In the genomic region with DNA sequence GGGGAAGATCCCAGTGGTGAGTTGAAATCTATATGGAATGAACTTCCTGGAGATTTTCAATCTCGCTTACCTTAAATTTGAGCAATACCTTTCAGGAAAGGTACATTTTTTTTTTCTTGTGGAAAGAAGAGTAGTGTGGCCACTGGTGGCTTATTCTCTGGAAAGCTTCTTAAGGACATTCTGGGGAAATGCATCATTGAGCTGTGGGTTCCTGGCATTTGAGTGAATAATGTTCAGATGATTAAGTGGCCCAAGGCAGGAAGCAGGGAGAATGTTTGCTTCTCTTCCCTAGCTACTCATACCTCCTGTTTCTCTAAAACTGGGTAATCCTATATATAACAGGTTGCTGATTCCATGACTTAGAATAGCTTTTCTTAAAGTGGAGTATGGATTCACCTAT, we compare ENCODE assay signal across 14 cellular contexts. TPM values are rescaled to one million over a fixed set of nuclear protein-coding genes. Genes with fewer than 3 reads are reported as not detected.
A peak's percentile ranks its signal among the peaks of the same experiment; 100 is the strongest.
DNase-seq lines count a peak whose midpoint lies in the region; ATAC-seq and TF ChIP-seq lines count a peak whose summit lies in the region.
"Had no signal": no experiment of that assay in that cellular context is flagged by ENCODE, and none has a peak within 500 bp of the region (broad histone marks: within the 10 kb centered on the region; RNA-seq: fewer than 3 reads in every experiment).

No MANE protein-coding gene starts in this region.

- H3K36me3 ChIP-seq in kidney epithelial cell (ENCODE audit: control insufficient read depth, insufficient read depth, low read length), result no peaks in the 10 kb centered on the region
- H3K36me3 ChIP-seq in spleen, result no peaks in the 10 kb centered on the region
- no peaks in the 10 kb centered on the region for H3K36me3 ChIP-seq in heart left ventricle
- H3K36me3 ChIP-seq in testis (ENCODE audit: low read depth, missing control alignments), result no peaks in the 10 kb centered on the region
- H3K36me3 ChIP-seq: BE2C had no signal

- CTCF ChIA-PET in AG04450 (lab: Charles Lee), result interaction anchor here (1.1 to 1.5 kb wide), 2 partner anchors 17 to 160 kb away, joined by 5 read pairs; no protein-coding TSS in a partner anchor

- H3K27me3 ChIP-seq in AG04450 (ENCODE audit: control insufficient read depth, insufficient read depth, low read length) (no peaks in the 10 kb centered on the region), kidney epithelial cell (ENCODE audit: control insufficient read depth, insufficient read depth, low read length) (no peaks in the 10 kb centered on the region), spleen (replicated peaks in 1 of 7) (no peaks in the 10 kb centered on the region), heart left ventricle (no peaks in the 10 kb centered on the region), testis (no peaks in the 10 kb centered on the region)
- H3K27me3 ChIP-seq: BE2C, body of pancreas had no signal

- ATAC-seq in heart left ventricle, result no peak
- ATAC-seq: body of pancreas; natural killer cell treated with Interleukin-12 subunit alpha and Interleukin-12 subunit beta and Interleukin-15 and Interleukin-18, amount 100 ng/mL, for 72 hours had no signal

- intact Hi-C loops in spleen (cut with DNase I; ENCODE audit: low total_unique reads) (no loop called here), heart left ventricle (cut with DNase I) (no loop called here), testis (cut with DNase I; ENCODE audit: low total_unique reads) (no loop called here)

- H3K4me1 ChIP-seq in spleen (peaks cover 0 to 61% (median 27%) of the 10 kb centered on the region in 6 donors), heart left ventricle (peaks cover 0 to 34% (median 7%) of the 10 kb centered on the region in 12 donors), testis (no peaks in the 10 kb centered on the region)
- H3K4me1 ChIP-seq: BE2C had no signal

- POLR2A ChIA-PET in AG04450 (lab: Yijun Ruan, JAX), result no interaction called here

- H3K4me3 ChIP-seq in AG04450 (ENCODE audit: low read depth, low read length) (no peak overlapping the region), kidney epithelial cell (ENCODE audit: low read depth, low read length) (no peak overlapping the region), spleen (no peak overlapping the region), heart left ventricle (no peak overlapping the region), testis (no peak overlapping the region)
- H3K4me3 ChIP-seq: body of pancreas had no signal

- TF ChIP-seq CTCF in AG04450 (IDR thresholded peaks at IDR 0.05; ENCODE audit: low read depth, low read length) (no peak), kidney epithelial cell (IDR thresholded peaks at IDR 0.05; ENCODE audit: insufficient read depth, low read length, poor library complexity, severe bottlenecking) (no peak), spleen (IDR thresholded peaks at IDR 0.05 in 8 of 11, conservative IDR thresholded peaks at IDR 0.05 in 3 of 11) (no peak), heart left ventricle (IDR thresholded peaks at IDR 0.05) (no peak), testis (IDR thresholded peaks at IDR 0.05) (no peak)

- peak; percentile 4 for DNase-seq in AG04450 (ENCODE audit: low read depth, low spot score)
- peak; percentile 6 for DNase-seq in HK-2 (ENCODE audit: unreplicated experiment)
- DNase-seq in astrocyte of the hippocampus (ENCODE audit: low read depth, low spot score), result peak; percentile 58
- DNase-seq in kidney epithelial cell (ENCODE audit: low read depth), result peak; percentile 48
- DNase-seq in spleen, result no peak
- no peak for DNase-seq in heart left ventricle
- no peak for DNase-seq in testis
- DNase-seq in G401 (ENCODE audit: low spot score), result no peak
- DNase-seq: activated T-cell treated with anti-CD3 and anti-CD28 coated beads, Interleukin-2, amount 50 U/mL, for 1 hour; BE2C; body of pancreas; GDM1; NCI-H524 had no signal

- H3K9me3 ChIP-seq in AG04450 (ENCODE audit: control insufficient read depth, insufficient read depth, low read length), result no peaks in the 10 kb centered on the region
- no peaks in the 10 kb centered on the region for H3K9me3 ChIP-seq in spleen
- H3K9me3 ChIP-seq in heart left ventricle, result no peaks in the 10 kb centered on the region
- H3K9me3 ChIP-seq in testis, result no peaks in the 10 kb centered on the region
- H3K9me3 ChIP-seq: BE2C, body of pancreas had no signal

- WGBS in spleen, 5 donors, result 74 to 96% (median 86%) methylated on average over 1 of the region's 1 CpG
- 87 to 100% (median 95%) methylated on average over 1 of the region's 1 CpG for WGBS in heart left ventricle, 4 donors
- WGBS in testis, 2 donors, result 100% methylated on average over 1 of the region's 1 CpG

- TF ChIP-seq POLR2A in spleen (IDR thresholded peaks at IDR 0.05), result no peak
- TF ChIP-seq POLR2A in heart left ventricle (IDR thresholded peaks at IDR 0.05), result no peak
- no peak for TF ChIP-seq POLR2A in testis (IDR thresholded peaks at IDR 0.05)

- in situ Hi-C loops in G401 (cut with HindIII; ENCODE audit: low sequenced_read_pairs), result no loop called here

- H3K27ac ChIP-seq in AG04450 (ENCODE audit: low read depth, low read length) (no peak overlapping the region), spleen (peak overlapping the region in 1 of 8 donors; percentile 6), heart left ventricle (no peak overlapping the region), testis (no peak overlapping the region)
- H3K27ac ChIP-seq: body of pancreas had no signal

RNA-seq across cellular contexts. Expression of gene STAG2, which starts 31.8 kb away (rescaled TPM):
- 36.9 and 56.2 TPM in 2 replicates for polyA plus RNA-seq in AG04450 (2011; rRNA removed)
- 43.9 and 90.5 TPM in 2 replicates for polyA minus RNA-seq in AG04450 (2011; rRNA and poly(A)+ RNA removed)
- total RNA-seq in kidney epithelial cell, result 29.2 and 35.1 TPM in 2 replicates
- total RNA-seq in spleen, result 100 to 1,000 TPM in 3 of 7 donors, 10 to 100 TPM in 4; 83.3 to 106 (median 97.8) TPM
- polyA plus RNA-seq in spleen, result 10 to 100 TPM; 17.9 to 23.0 (median 21.6) TPM
- 10 to 100 TPM; 19.8 to 42.0 (median 27.0) TPM for total RNA-seq in heart left ventricle
- 10 to 100 TPM; 10.4 to 20.8 TPM for polyA plus RNA-seq in heart left ventricle
- 10 to 100 TPM; 17.6 to 26.7 TPM for total RNA-seq in testis
- polyA plus RNA-seq in testis (ENCODE audit: insufficient read depth, low read depth, low replicate concordance), result 9.4 TPM
- total RNA-seq in G401 (2014; rRNA removed; shearing (Covaris generic)), result 56.7 and 76.4 TPM in 2 replicates

Comparison
In these comparisons a context has a peak if more than half of its experiments do, and no peak if none do; other contexts are left out.
1. DNase-seq: peak in AG04450 (single experiment), HK-2 (single experiment), astrocyte of the hippocampus (single experiment) and kidney epithelial cell (single experiment); none in spleen (single experiment), heart left ventricle (0 of 5), testis (single experiment) and G401 (single experiment).